ENCODE assay signal across 20 cellular contexts in the genomic region with DNA sequence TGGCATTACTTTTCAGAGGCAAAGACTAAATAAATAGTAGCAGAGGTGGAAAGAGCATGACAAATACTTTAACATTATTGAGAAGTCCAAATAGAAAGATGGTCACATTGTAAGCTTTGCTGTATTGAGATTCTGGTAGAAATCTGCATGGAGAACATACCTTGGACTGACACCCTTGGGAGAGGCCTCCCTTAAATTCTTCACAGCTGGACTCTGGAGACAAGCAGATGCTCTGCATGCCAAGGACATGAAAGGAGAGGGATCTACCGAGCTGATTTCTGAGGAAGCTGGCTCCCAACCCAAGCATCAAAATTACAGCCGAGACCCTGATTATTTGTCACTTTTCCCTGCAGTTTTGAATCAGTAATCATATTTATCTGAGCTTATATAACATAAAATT.
DNase-seq lines count a peak whose midpoint lies in the region; ATAC-seq, FAIRE-seq and TF ChIP-seq lines count a peak whose summit lies in the region.
"Had no signal": no experiment of that assay in that cellular context is flagged by ENCODE, and none has a peak within 500 bp of the region (broad histone marks: within the 10 kb centered on the region; RNA-seq: fewer than 3 reads in every experiment).

No MANE protein-coding gene starts in this region.

- peak; percentile 6 for DNase-seq in EL
- no peak for DNase-seq in H54 (ENCODE audit: insufficient read length, low spot score)
- DNase-seq in adipocyte (ENCODE audit: low read depth), result peak; percentile 40
- no peak for DNase-seq in osteoblast (ENCODE audit: insufficient read length, low spot score, missing footprints)
- DNase-seq in retina, result no peak
- DNase-seq in glutamatergic neuron, result no peak
- DNase-seq: ACHN; CD4-positive, alpha-beta memory T cell; DMS79 treated with DMSO at 0.1 percent for 48 hours; HCEC 1CT; KBM-7 had no signal

- no peaks in the 10 kb centered on the region for H3K9me3 Mint-ChIP-seq in glutamatergic neuron (ENCODE audit: unreplicated experiment)

- ATAC-seq in HG03196 (IDR thresholded peaks at IDR 0.05; ENCODE audit: unreplicated experiment), result no peak
- no peak for ATAC-seq in GM18505 (IDR thresholded peaks at IDR 0.05; ENCODE audit: unreplicated experiment)
- ATAC-seq: GM12878 had no signal

- no peaks in the 10 kb centered on the region for H3K9me3 ChIP-seq in adipocyte (ENCODE audit: control insufficient read depth, low read length)
- no peaks in the 10 kb centered on the region for H3K9me3 ChIP-seq in osteoblast (ENCODE audit: low read depth, low read length)
- H3K9me3 ChIP-seq: BLaER1 had no signal

- no peak overlapping the region for H3K27ac Mint-ChIP-seq in glutamatergic neuron (ENCODE audit: unreplicated experiment)
- H3K27ac Mint-ChIP-seq: CD14-positive monocyte; CD4-positive, alpha-beta memory T cell; IgD-negative memory B cell had no signal

- H3K36me3 Mint-ChIP-seq in glutamatergic neuron (ENCODE audit: unreplicated experiment), result no peaks in the 10 kb centered on the region
- H3K36me3 Mint-ChIP-seq: CD14-positive monocyte; CD4-positive, alpha-beta memory T cell; IgD-negative memory B cell had no signal

- H3K79me2 ChIP-seq in osteoblast (ENCODE audit: insufficient read depth, low read length), result no peaks in the 10 kb centered on the region

- H3K27me3 ChIP-seq in adipocyte (replicated peaks; ENCODE audit: control insufficient read depth, insufficient read depth, low read length) (no peaks in the 10 kb centered on the region), osteoblast (ENCODE audit: insufficient read depth, low read length) (no peaks in the 10 kb centered on the region)
- H3K27me3 ChIP-seq: BLaER1 had no signal

- no peak overlapping the region for H3K27ac ChIP-seq in osteoblast (ENCODE audit: low read depth, low read length)
- H3K27ac ChIP-seq: BLaER1, HL-60 had no signal

- H3K4me1 Mint-ChIP-seq in glutamatergic neuron (ENCODE audit: low read depth, unreplicated experiment), result peaks cover 4% of the 10 kb centered on the region
- H3K4me1 Mint-ChIP-seq: CD14-positive monocyte; CD4-positive, alpha-beta memory T cell; IgD-negative memory B cell had no signal

- H2AFZ ChIP-seq in osteoblast (ENCODE audit: low read length), result peak overlapping the region; percentile 2

- no peaks in the 10 kb centered on the region for H4K20me1 ChIP-seq in osteoblast (ENCODE audit: insufficient read depth, low read length)
- H4K20me1 ChIP-seq: BLaER1 had no signal

- H3K36me3 ChIP-seq in adipocyte (ENCODE audit: control insufficient read depth, insufficient read depth, low read length, severe bottlenecking), result no peaks in the 10 kb centered on the region
- no peaks in the 10 kb centered on the region for H3K36me3 ChIP-seq in osteoblast (ENCODE audit: insufficient read depth, low read length)
- H3K36me3 ChIP-seq: BLaER1 had no signal

- FAIRE-seq in H54 (lab: Jason Lieb, UNC), result peak; percentile 11
- FAIRE-seq: A204.1, GM12878, GM19239 had no signal

- TF ChIP-seq CTCF in osteoblast (IDR thresholded peaks at IDR 0.05; ENCODE audit: extremely low read depth, low read depth, low read length) (no peak), glutamatergic neuron (IDR thresholded peaks at IDR 0.05; ENCODE audit: partially characterized antibody, unreplicated experiment) (no peak)

- TF ChIP-seq POLR2A in H54 (IDR thresholded peaks at IDR 0.05; ENCODE audit: low read depth, low read length) (no peak), GM18505 (IDR thresholded peaks at IDR 0.05; ENCODE audit: borderline replicate concordance, extremely low read depth, insufficient read depth, insufficient read length) (no peak)

- no peak overlapping the region for H3K9ac ChIP-seq in adipocyte (ENCODE audit: low read length)
- H3K9ac ChIP-seq: BLaER1 had no signal

- no peak overlapping the region for H3K4me3 Mint-ChIP-seq in glutamatergic neuron (ENCODE audit: unreplicated experiment)
- H3K4me3 Mint-ChIP-seq: CD14-positive monocyte; CD4-positive, alpha-beta memory T cell; IgD-negative memory B cell had no signal

- H3K4me3 ChIP-seq in adipocyte (ENCODE audit: low read length) (no peak overlapping the region), osteoblast (ENCODE audit: insufficient read depth, low read length) (no peak overlapping the region)
- H3K4me3 ChIP-seq: BLaER1, GM12878 had no signal

- no peaks in the 10 kb centered on the region for H3K27me3 Mint-ChIP-seq in glutamatergic neuron (ENCODE audit: unreplicated experiment)
- H3K27me3 Mint-ChIP-seq: CD4-positive, alpha-beta memory T cell; IgD-negative memory B cell had no signal

- H3K4me1 ChIP-seq in adipocyte (ENCODE audit: control insufficient read depth, insufficient read depth, low read length) (no peaks in the 10 kb centered on the region), osteoblast (ENCODE audit: insufficient read depth, low read length) (peaks cover 6% of the 10 kb centered on the region)
- H3K4me1 ChIP-seq: BLaER1 had no signal

- H3K4me2 ChIP-seq in osteoblast (ENCODE audit: insufficient read depth, low read length), result no peak overlapping the region
- H3K4me2 ChIP-seq: BLaER1 had no signal

Comparison
In these comparisons a context has a peak if more than half of its experiments do, and no peak if none do; other contexts are left out.
1. DNase-seq: peak in EL (single experiment) and adipocyte (single experiment); none in H54 (single experiment), osteoblast (single experiment), retina (single experiment) and glutamatergic neuron (single experiment).